ENCODE assay signal across 11 cellular contexts in the genomic region with DNA sequence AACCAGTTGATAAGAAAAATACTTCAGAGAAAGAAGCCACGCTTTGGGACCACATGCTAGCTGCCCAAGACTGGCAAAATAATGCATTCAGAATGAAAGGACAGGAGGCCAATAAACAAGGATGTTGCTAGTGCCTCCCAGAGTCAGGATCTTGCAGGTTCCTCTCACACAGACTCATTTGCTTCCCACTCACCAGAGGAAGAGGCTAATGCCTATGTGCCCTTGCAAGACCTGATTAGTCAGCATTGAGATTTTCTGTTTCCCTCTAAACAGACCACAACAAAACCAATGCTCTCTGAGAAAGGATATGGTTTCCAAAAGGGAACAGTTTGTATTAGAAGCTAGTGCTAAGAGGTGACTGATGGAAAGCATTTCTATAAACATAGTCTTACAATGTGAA.
DNase-seq lines count a peak whose midpoint lies in the region; ATAC-seq and TF ChIP-seq lines count a peak whose summit lies in the region.
"Had no signal": no experiment of that assay in that cellular context is flagged by ENCODE, and none has a peak within 500 bp of the region (broad histone marks: within the 10 kb centered on the region; RNA-seq: fewer than 3 reads in every experiment).

No MANE protein-coding gene starts in this region.

- H3K4me1 ChIP-seq in esophagus squamous epithelium, result no peaks in the 10 kb centered on the region
- H3K4me1 ChIP-seq: BLaER1, uterus had no signal

- no peaks in the 10 kb centered on the region for H3K27me3 ChIP-seq in esophagus squamous epithelium
- H3K27me3 ChIP-seq: BLaER1, uterus had no signal

- in situ Hi-C loops in ACHN (cut with HindIII; ENCODE audit: low pct_ligation_motif_present, low pct_unique_long_range_greater_than_20kb, low sequenced_read_pairs), result no loop called here

- CTCF ChIA-PET in activated CD4-positive, alpha-beta T cell treated with anti-CD3 and anti-CD28 coated beads for 36 hours (lab: Charles Lee), result no interaction called here
- CTCF ChIA-PET in activated CD4-positive, alpha-beta T cell treated with anti-CD3 and anti-CD28 coated beads, Interleukin-2, amount 10 ng/mL, durations not matched to agents 7 days and 5 days (lab: Charles Lee), result no interaction called here

- WGBS in esophagus squamous epithelium, 2 donors, result 92 to 95% methylated on average over 1 of the region's 1 CpG

- TF ChIP-seq CTCF in fibroblast of mammary gland (conservative IDR thresholded peaks at IDR 0.05; ENCODE audit: control insufficient read depth, insufficient read depth, low read depth, low read length), result peak; percentile 23
- TF ChIP-seq CTCF in esophagus squamous epithelium (IDR thresholded peaks at IDR 0.05), result no peak

- H3K9me3 Mint-ChIP-seq in activated CD4-positive, alpha-beta T cell treated with anti-CD3 and anti-CD28 coated beads for 36 hours (ENCODE audit: low read depth), result no peaks in the 10 kb centered on the region
- H3K9me3 Mint-ChIP-seq in activated CD4-positive, alpha-beta T cell treated with anti-CD3 and anti-CD28 coated beads, Interleukin-2, amount 10 ng/mL, durations not matched to agents 7 days and 5 days, result no peaks in the 10 kb centered on the region

- no peaks in the 10 kb centered on the region for H3K9me3 ChIP-seq in esophagus squamous epithelium
- H3K9me3 ChIP-seq: BLaER1, uterus had no signal

- peaks cover 14% of the 10 kb centered on the region for H3K4me1 Mint-ChIP-seq in activated CD4-positive, alpha-beta T cell treated with anti-CD3 and anti-CD28 coated beads for 36 hours
- H3K4me1 Mint-ChIP-seq in activated CD4-positive, alpha-beta T cell treated with anti-CD3 and anti-CD28 coated beads, Interleukin-2, amount 10 ng/mL, durations not matched to agents 7 days and 5 days, result peaks cover 16% of the 10 kb centered on the region

- ATAC-seq in activated CD4-positive, alpha-beta T cell treated with anti-CD3 and anti-CD28 coated beads for 36 hours, result peak; percentile 92
- ATAC-seq in sciatic nerve (peak; percentile 41), GM19324 (IDR thresholded peaks at IDR 0.05; ENCODE audit: low FRiP score, unreplicated experiment) (no peak)

- peak; percentile 19 for DNase-seq in activated CD4-positive, alpha-beta T cell treated with anti-CD3 and anti-CD28 coated beads for 36 hours
- DNase-seq in activated CD4-positive, alpha-beta T cell treated with anti-CD3 and anti-CD28 coated beads, Interleukin-2, amount 10 ng/mL, durations not matched to agents 7 days and 5 days, result no peak
- DNase-seq in SW480 (ENCODE audit: low spot score), result peak; percentile 5
- DNase-seq in fibroblast of mammary gland (ENCODE audit: low read depth), result peak; percentile 86
- DNase-seq in sciatic nerve (ENCODE audit: low spot score), result no peak
- DNase-seq in esophagus squamous epithelium (lab: John Stamatoyannopoulos, UW), result no peak
- DNase-seq in ACHN, result no peak
- DNase-seq: stimulated activated CD4-positive, alpha-beta T cell treated with anti-CD3 and anti-CD28 coated beads, Interleukin-15, amount 100 ng/mL, for 24 hours; uterus had no signal

- H3K27ac Mint-ChIP-seq in activated CD4-positive, alpha-beta T cell treated with anti-CD3 and anti-CD28 coated beads for 36 hours, result peak overlapping the region; percentile 45
- H3K27ac Mint-ChIP-seq in activated CD4-positive, alpha-beta T cell treated with anti-CD3 and anti-CD28 coated beads, Interleukin-2, amount 10 ng/mL, durations not matched to agents 7 days and 5 days, result no peak overlapping the region

- peaks cover 5 to 100% (median 40%) of the 10 kb centered on the region in 3 donors for H3K36me3 ChIP-seq in esophagus squamous epithelium
- H3K36me3 ChIP-seq: uterus had no signal

- no peaks in the 10 kb centered on the region for H3K27me3 Mint-ChIP-seq in activated CD4-positive, alpha-beta T cell treated with anti-CD3 and anti-CD28 coated beads for 36 hours
- no peaks in the 10 kb centered on the region for H3K27me3 Mint-ChIP-seq in activated CD4-positive, alpha-beta T cell treated with anti-CD3 and anti-CD28 coated beads, Interleukin-2, amount 10 ng/mL, durations not matched to agents 7 days and 5 days

- POLR2A ChIA-PET in activated CD4-positive, alpha-beta T cell treated with anti-CD3 and anti-CD28 coated beads for 36 hours (lab: Charles Lee), result interaction anchor here (0.6 kb wide), 1 partner anchor 986 kb away, joined by 3 read pairs; no protein-coding TSS in a partner anchor
- POLR2A ChIA-PET in activated CD4-positive, alpha-beta T cell treated with anti-CD3 and anti-CD28 coated beads, Interleukin-2, amount 10 ng/mL, durations not matched to agents 7 days and 5 days (lab: Charles Lee), result interaction anchor here (0.6 kb wide), 2 partner anchors 272 to 832 kb away, joined by 3 read pairs; no protein-coding TSS in a partner anchor

- H3K4me3 ChIP-seq in fibroblast of mammary gland (ENCODE audit: control insufficient read depth, low read depth, low read length) (no peak overlapping the region), esophagus squamous epithelium (no peak overlapping the region)
- H3K4me3 ChIP-seq: BLaER1, uterus had no signal

- no peak overlapping the region for H3K4me3 Mint-ChIP-seq in activated CD4-positive, alpha-beta T cell treated with anti-CD3 and anti-CD28 coated beads for 36 hours
- H3K4me3 Mint-ChIP-seq in activated CD4-positive, alpha-beta T cell treated with anti-CD3 and anti-CD28 coated beads, Interleukin-2, amount 10 ng/mL, durations not matched to agents 7 days and 5 days, result no peak overlapping the region

- H3K27ac ChIP-seq in esophagus squamous epithelium, result no peak overlapping the region
- H3K27ac ChIP-seq: BLaER1, uterus had no signal

- intact Hi-C loops in activated CD4-positive, alpha-beta T cell treated with anti-CD3 and anti-CD28 coated beads for 36 hours (cut with DNase I, micrococcal nuclease), result no loop called here
- intact Hi-C loops in sciatic nerve (cut with DNase I) (no loop called here), esophagus squamous epithelium (cut with DNase I) (no loop called here)

- peaks cover 53% of the 10 kb centered on the region for H3K36me3 Mint-ChIP-seq in activated CD4-positive, alpha-beta T cell treated with anti-CD3 and anti-CD28 coated beads for 36 hours (ENCODE audit: low read depth)
- H3K36me3 Mint-ChIP-seq in activated CD4-positive, alpha-beta T cell treated with anti-CD3 and anti-CD28 coated beads, Interleukin-2, amount 10 ng/mL, durations not matched to agents 7 days and 5 days (ENCODE audit: low read depth), result peaks cover 57% of the 10 kb centered on the region

- TF ChIP-seq POLR2A in esophagus squamous epithelium (IDR thresholded peaks at IDR 0.05), result no peak

Comparison
In these comparisons a context has a peak if more than half of its experiments do, and no peak if none do; other contexts are left out.
1. DNase-seq: peak in activated CD4-positive, alpha-beta T cell treated with anti-CD3 and anti-CD28 coated beads for 36 hours (single experiment), SW480 (single experiment) and fibroblast of mammary gland (single experiment); none in activated CD4-positive, alpha-beta T cell treated with anti-CD3 and anti-CD28 coated beads, Interleukin-2, amount 10 ng/mL, durations not matched to agents 7 days and 5 days (single experiment), sciatic nerve (single experiment), esophagus squamous epithelium (single experiment) and ACHN (single experiment).